38 cellular contexts compared by ENCODE assay signal in genomic region chr1:22936681-22937080, GRCh38. TPM values are rescaled to one million over a fixed set of nuclear protein-coding genes. Genes with fewer than 3 reads are reported as not detected.
"Had no signal": no experiment of that assay in that cellular context is flagged by ENCODE, and none has a peak within 500 bp of the region (broad histone marks: within the 10 kb centered on the region; RNA-seq: fewer than 3 reads in every experiment).

No MANE protein-coding gene starts in this region.

- ATAC-seq: activated T-cell treated with anti-CD3 and anti-CD28 coated beads, Interleukin-2, amount 50 U/mL, for 72 hours; activated T-helper 17 cell treated with anti-CD3 and anti-CD28 coated beads, Interleukin-2, amount 50 U/mL, for 72 hours; Right ventricle myocardium inferior; SK-N-SH treated with all-trans-retinoic acid at 6 μM for 48 hours had no signal

- DNase-seq: activated CD4-positive, alpha-beta memory T cell treated with anti-CD3 and anti-CD28 coated beads, Interleukin-2, amount 10 ng/mL, durations not matched to agents 7 days and 5 days; activated CD4-positive, alpha-beta T cell treated with anti-CD3 and anti-CD28 coated beads for 1 hour; activated CD4-positive, alpha-beta T cell treated with anti-CD3 and anti-CD28 coated beads for 48 hours; activated CD4-positive, CD25-positive, alpha-beta regulatory T cell; activated gamma-delta T cell treated with Interleukin-2 at 50 U/mL for 16 hours; activated naive CD4-positive, alpha-beta T cell treated with anti-CD3 and anti-CD28 coated beads, Interleukin-2, amount 50 U/mL, for 16 hours; activated naive CD8-positive, alpha-beta T cell treated with anti-CD3 and anti-CD28 coated beads for 36 hours; activated T-cell treated with anti-CD3 and anti-CD28 coated beads, Interleukin-2, amount 50 U/mL, for 1 hour; activated T-cell treated with anti-CD3 and anti-CD28 coated beads, Interleukin-2, amount 50 U/mL, for 72 hours; amniotic stem cell; brain microvascular endothelial cell; MM.1S; MV-4-11; NCI-H1092; NCI-H1436 treated with DMSO at 0.1 percent for 48 hours; NCI-H1694 treated with DMSO at 0.1 percent for 48 hours; NCI-H2029; NCI-H2107; NCI-H2171; NCI-H510A; NCI-H526; NCI-H748 treated with DMSO at 0.1 percent for 48 hours; NK-92 treated with Interleukin-12 subunit alpha and Interleukin-12 subunit beta, amount 100 ng/mL, for 24 hours; PC-9; SIG-M5; T-helper 1 cell; T-helper 2 cell; T-helper 9 cell; WERI-Rb-1 had no signal

- H3K36me3 ChIP-seq: brain microvascular endothelial cell, WERI-Rb-1 had no signal

- H3K4me3 ChIP-seq: PC-9 had no signal

- H3K27ac ChIP-seq: brain microvascular endothelial cell, KMS-11, PC-9, RWPE1, WERI-Rb-1 had no signal

RNA-seq across cellular contexts. Expression of gene LACTBL1, which starts 36.0 kb away (rescaled TPM):
- total RNA-seq: activated CD4-positive, alpha-beta memory T cell treated with anti-CD3 and anti-CD28 coated beads, Interleukin-2, amount 10 ng/mL, durations not matched to agents 7 days and 5 days; activated CD8-positive, alpha-beta memory T cell treated with anti-CD3 and anti-CD28 coated beads for 36 hours; activated naive CD8-positive, alpha-beta T cell treated with anti-CD3 and anti-CD28 coated beads for 36 hours; activated T-cell treated with anti-CD3 and anti-CD28 coated beads, Interleukin-2, amount 50 U/mL, for 72 hours; activated T-helper 17 cell treated with anti-CD3 and anti-CD28 coated beads, Interleukin-2, amount 50 U/mL, for 72 hours; aorta; LHCN-M2; Right ventricle myocardium inferior; SK-MEL-5 had no signal
